23 cellular contexts compared by ENCODE assay signal in the genomic region with DNA sequence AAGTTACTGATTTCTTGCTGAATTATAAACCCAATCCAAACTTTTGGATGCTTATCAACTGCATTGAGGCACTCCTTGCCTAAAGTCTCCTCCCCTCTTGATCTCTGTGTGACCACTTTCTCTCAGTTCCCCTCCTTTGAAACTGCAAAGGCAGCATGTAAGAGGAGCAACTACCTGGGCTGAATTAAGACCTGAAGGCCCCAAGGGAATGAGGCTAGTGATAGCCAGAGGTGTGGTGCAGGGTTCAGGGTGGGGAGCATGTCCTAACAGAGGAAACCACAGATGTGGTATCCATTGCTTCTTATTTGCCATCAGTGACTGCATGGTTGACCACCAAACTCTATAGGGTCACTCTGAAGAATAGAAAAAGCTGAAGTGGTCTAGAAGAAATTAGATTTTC.
DNase-seq lines count a peak whose midpoint lies in the region; ATAC-seq, FAIRE-seq and TF ChIP-seq lines count a peak whose summit lies in the region.
"Had no signal": no experiment of that assay in that cellular context is flagged by ENCODE, and none has a peak within 500 bp of the region (broad histone marks: within the 10 kb centered on the region; RNA-seq: fewer than 3 reads in every experiment).

No MANE protein-coding gene starts in this region.

- no peak overlapping the region for H3K27ac ChIP-seq in right cardiac atrium (ENCODE audit: low read length)
- H3K27ac ChIP-seq: right atrium auricular region, RWPE1 had no signal

- no peak for TF ChIP-seq POLR2A in GM12891 (IDR thresholded peaks at IDR 0.05; ENCODE audit: low read depth, low read length)

- no peak for TF ChIP-seq CTCF in glutamatergic neuron (IDR thresholded peaks at IDR 0.05; ENCODE audit: partially characterized antibody, unreplicated experiment)

- intact Hi-C loops in right cardiac atrium (cut with DNase I) = no loop called here

- peak; percentile 62 for ATAC-seq in GM19452 (IDR thresholded peaks at IDR 0.05; ENCODE audit: unreplicated experiment)
- peak; percentile 63 for ATAC-seq in HG02852 (IDR thresholded peaks at IDR 0.05; ENCODE audit: unreplicated experiment)
- ATAC-seq in HG03457 (IDR thresholded peaks at IDR 0.05; ENCODE audit: unreplicated experiment) = peak; percentile 48
- ATAC-seq in right cardiac atrium = no peak
- no peak for ATAC-seq in HG03520 (IDR thresholded peaks at IDR 0.05; ENCODE audit: unreplicated experiment)
- ATAC-seq: activated CD4-positive, alpha-beta T cell treated with anti-CD3 and anti-CD28 coated beads for 36 hours; activated CD8-positive, alpha-beta memory T cell treated with anti-CD3 and anti-CD28 coated beads, Interleukin-2, amount 10 ng/mL, durations not matched to agents 7 days and 5 days had no signal

- no peaks in the 10 kb centered on the region for H3K9me3 Mint-ChIP-seq in glutamatergic neuron (ENCODE audit: unreplicated experiment)
- H3K9me3 Mint-ChIP-seq: central memory CD8-positive, alpha-beta T cell had no signal

- no peaks in the 10 kb centered on the region for H3K36me3 Mint-ChIP-seq in glutamatergic neuron (ENCODE audit: unreplicated experiment)
- H3K36me3 Mint-ChIP-seq: activated CD8-positive, alpha-beta memory T cell treated with anti-CD3 and anti-CD28 coated beads, Interleukin-2, amount 10 ng/mL, durations not matched to agents 7 days and 5 days had no signal

- no peak overlapping the region for H3K4me3 ChIP-seq in right cardiac atrium (ENCODE audit: low read length)
- H3K4me3 ChIP-seq: right atrium auricular region, tibial nerve had no signal

- peaks cover 5% of the 10 kb centered on the region for H3K4me1 Mint-ChIP-seq in glutamatergic neuron (ENCODE audit: low read depth, unreplicated experiment)
- H3K4me1 Mint-ChIP-seq: activated CD8-positive, alpha-beta memory T cell treated with anti-CD3 and anti-CD28 coated beads, Interleukin-2, amount 10 ng/mL, durations not matched to agents 7 days and 5 days; central memory CD8-positive, alpha-beta T cell had no signal

- H3K9me3 ChIP-seq in right cardiac atrium (ENCODE audit: control insufficient read depth, low read length) = no peaks in the 10 kb centered on the region
- H3K9me3 ChIP-seq: right atrium auricular region, tibial nerve had no signal

- H3K27me3 Mint-ChIP-seq in glutamatergic neuron (ENCODE audit: unreplicated experiment) = no peaks in the 10 kb centered on the region
- H3K27me3 Mint-ChIP-seq: activated CD4-positive, alpha-beta T cell treated with anti-CD3 and anti-CD28 coated beads for 36 hours; activated CD8-positive, alpha-beta memory T cell treated with anti-CD3 and anti-CD28 coated beads, Interleukin-2, amount 10 ng/mL, durations not matched to agents 7 days and 5 days; central memory CD8-positive, alpha-beta T cell had no signal

- FAIRE-seq in GM12891 (lab: Jason Lieb, UNC) = peak; percentile 82
- FAIRE-seq: A204.1, H54, TTC549 had no signal

- H3K4me1 ChIP-seq in right cardiac atrium (ENCODE audit: control insufficient read depth, insufficient read depth, low read length) = no peaks in the 10 kb centered on the region
- H3K4me1 ChIP-seq: right atrium auricular region had no signal

- peak; percentile 8 for DNase-seq in GM12891 (ENCODE audit: insufficient read length, low spot score)
- no peak for DNase-seq in right cardiac atrium
- no peak for DNase-seq in COLO668 (lab: John Stamatoyannopoulos, UW; ENCODE audit: unreplicated experiment)
- DNase-seq in glutamatergic neuron = no peak
- DNase-seq: activated CD4-positive, alpha-beta T cell treated with anti-CD3 and anti-CD28 coated beads for 36 hours; activated CD8-positive, alpha-beta memory T cell treated with anti-CD3 and anti-CD28 coated beads, Interleukin-2, amount 10 ng/mL, durations not matched to agents 7 days and 5 days; activated gamma-delta T cell; Karpas-422; NCI-H1092 treated with DMSO at 0.1 percent for 48 hours; NCI-H524; stimulated activated CD4-positive, alpha-beta T cell treated with anti-CD3 and anti-CD28 coated beads, Interleukin-15, amount 100 ng/mL, for 24 hours; stimulated activated naive CD4-positive, alpha-beta T cell had no signal

- no peak overlapping the region for H3K4me3 Mint-ChIP-seq in glutamatergic neuron (ENCODE audit: unreplicated experiment)
- H3K4me3 Mint-ChIP-seq: activated CD4-positive, alpha-beta T cell treated with anti-CD3 and anti-CD28 coated beads for 36 hours; activated CD8-positive, alpha-beta memory T cell treated with anti-CD3 and anti-CD28 coated beads, Interleukin-2, amount 10 ng/mL, durations not matched to agents 7 days and 5 days; central memory CD8-positive, alpha-beta T cell had no signal

- H3K27me3 ChIP-seq in right cardiac atrium (ENCODE audit: control insufficient read depth, insufficient read depth) = no peaks in the 10 kb centered on the region
- H3K27me3 ChIP-seq: right atrium auricular region, tibial nerve had no signal

- H3K27ac Mint-ChIP-seq in glutamatergic neuron (ENCODE audit: unreplicated experiment) = no peak overlapping the region
- H3K27ac Mint-ChIP-seq: activated CD4-positive, alpha-beta T cell treated with anti-CD3 and anti-CD28 coated beads for 36 hours; activated CD8-positive, alpha-beta memory T cell treated with anti-CD3 and anti-CD28 coated beads, Interleukin-2, amount 10 ng/mL, durations not matched to agents 7 days and 5 days had no signal

TF ChIP-seq in GM12891, 5 proteins besides CTCF, POLR2A, EP300 and RAD21:
- no peak for TF ChIP-seq PAX5 (IDR thresholded peaks at IDR 0.05; ENCODE audit: insufficient read depth, low read length, severe bottlenecking)
- peak; percentile 93 for TF ChIP-seq SPI1 (IDR thresholded peaks at IDR 0.05; ENCODE audit: low read depth, low read length)
- no peak for TF ChIP-seq POU2F2 (IDR thresholded peaks at IDR 0.05; ENCODE audit: low read depth, low read length)
- no peak for TF ChIP-seq TAF1 (IDR thresholded peaks at IDR 0.05; ENCODE audit: low read depth, low read length)
- no peak for TF ChIP-seq POLR2AphosphoS5 (IDR thresholded peaks at IDR 0.05; ENCODE audit: low read depth, low read length)

Comparison
In these comparisons a context has a peak if more than half of its experiments do, and no peak if none do; other contexts are left out.
1. ATAC-seq: peak in GM19452 (single experiment), HG02852 (single experiment) and HG03457 (single experiment); none in right cardiac atrium (0 of 2) and HG03520 (single experiment).